ENCODE assay signal across 1 cellular context in the genomic region with DNA sequence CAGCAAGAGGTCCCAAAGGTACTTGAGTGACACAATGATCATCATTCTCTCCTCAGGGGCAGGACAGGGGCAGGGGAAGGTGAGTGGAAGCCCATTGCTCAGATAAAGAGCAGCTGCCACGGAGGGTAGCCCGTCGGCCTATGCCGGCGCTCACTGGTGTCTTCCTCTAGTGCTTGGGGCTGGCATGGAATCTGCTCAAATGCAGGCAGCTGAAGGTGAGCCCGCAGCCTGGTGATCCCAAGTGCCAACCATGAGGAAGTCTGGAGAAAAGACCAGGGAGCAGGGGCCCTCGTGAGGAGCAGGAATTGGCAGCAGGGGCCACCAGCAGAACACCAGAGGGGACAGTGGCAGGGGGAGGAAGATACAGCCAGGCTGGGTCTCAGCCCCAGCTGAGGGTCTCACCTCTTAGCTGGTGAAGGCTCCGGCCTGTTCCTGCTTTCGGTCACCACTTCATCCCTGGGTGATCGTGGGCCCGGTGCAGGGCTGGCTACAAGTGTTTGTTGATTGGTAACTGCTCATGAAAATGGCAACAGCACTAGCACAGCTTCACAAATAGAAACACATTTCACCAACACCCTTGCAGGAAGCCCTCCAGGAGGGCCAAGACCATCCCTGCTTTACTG.
TF ChIP-seq lines count a peak whose summit lies in the region.

No MANE protein-coding gene starts in this region.

TF ChIP-seq in GM12878, 131 proteins besides CTCF, POLR2A, EP300 and RAD21:
- TF ChIP-seq RUNX3 (IDR thresholded peaks at IDR 0.05; ENCODE audit: low read length) (no peak), MTA2 (IDR thresholded peaks at IDR 0.05; ENCODE audit: low read depth) (no peak), CREM (IDR thresholded peaks at IDR 0.05; ENCODE audit: low read depth) (no peak), RBBP5 (conservative IDR thresholded peaks at IDR 0.05) (no peak), SMC3 (IDR thresholded peaks at IDR 0.05; ENCODE audit: borderline replicate concordance, low read length) (no peak), CHD4 (IDR thresholded peaks at IDR 0.05) (no peak)
- TF ChIP-seq, protein P1, sequence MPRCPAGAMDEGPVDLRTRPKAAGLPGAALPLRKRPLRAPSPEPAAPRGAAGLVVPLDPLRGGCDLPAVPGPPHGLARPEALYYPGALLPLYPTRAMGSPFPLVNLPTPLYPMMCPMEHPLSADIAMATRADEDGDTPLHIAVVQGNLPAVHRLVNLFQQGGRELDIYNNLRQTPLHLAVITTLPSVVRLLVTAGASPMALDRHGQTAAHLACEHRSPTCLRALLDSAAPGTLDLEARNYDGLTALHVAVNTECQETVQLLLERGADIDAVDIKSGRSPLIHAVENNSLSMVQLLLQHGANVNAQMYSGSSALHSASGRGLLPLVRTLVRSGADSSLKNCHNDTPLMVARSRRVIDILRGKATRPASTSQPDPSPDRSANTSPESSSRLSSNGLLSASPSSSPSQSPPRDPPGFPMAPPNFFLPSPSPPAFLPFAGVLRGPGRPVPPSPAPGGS (IDR thresholded peaks at IDR 0.05; ENCODE audit: borderline replicate concordance, insufficient read depth, low read depth, low read length, poor library complexity, severe bottlenecking), result no peak
- TF ChIP-seq, protein P2, sequence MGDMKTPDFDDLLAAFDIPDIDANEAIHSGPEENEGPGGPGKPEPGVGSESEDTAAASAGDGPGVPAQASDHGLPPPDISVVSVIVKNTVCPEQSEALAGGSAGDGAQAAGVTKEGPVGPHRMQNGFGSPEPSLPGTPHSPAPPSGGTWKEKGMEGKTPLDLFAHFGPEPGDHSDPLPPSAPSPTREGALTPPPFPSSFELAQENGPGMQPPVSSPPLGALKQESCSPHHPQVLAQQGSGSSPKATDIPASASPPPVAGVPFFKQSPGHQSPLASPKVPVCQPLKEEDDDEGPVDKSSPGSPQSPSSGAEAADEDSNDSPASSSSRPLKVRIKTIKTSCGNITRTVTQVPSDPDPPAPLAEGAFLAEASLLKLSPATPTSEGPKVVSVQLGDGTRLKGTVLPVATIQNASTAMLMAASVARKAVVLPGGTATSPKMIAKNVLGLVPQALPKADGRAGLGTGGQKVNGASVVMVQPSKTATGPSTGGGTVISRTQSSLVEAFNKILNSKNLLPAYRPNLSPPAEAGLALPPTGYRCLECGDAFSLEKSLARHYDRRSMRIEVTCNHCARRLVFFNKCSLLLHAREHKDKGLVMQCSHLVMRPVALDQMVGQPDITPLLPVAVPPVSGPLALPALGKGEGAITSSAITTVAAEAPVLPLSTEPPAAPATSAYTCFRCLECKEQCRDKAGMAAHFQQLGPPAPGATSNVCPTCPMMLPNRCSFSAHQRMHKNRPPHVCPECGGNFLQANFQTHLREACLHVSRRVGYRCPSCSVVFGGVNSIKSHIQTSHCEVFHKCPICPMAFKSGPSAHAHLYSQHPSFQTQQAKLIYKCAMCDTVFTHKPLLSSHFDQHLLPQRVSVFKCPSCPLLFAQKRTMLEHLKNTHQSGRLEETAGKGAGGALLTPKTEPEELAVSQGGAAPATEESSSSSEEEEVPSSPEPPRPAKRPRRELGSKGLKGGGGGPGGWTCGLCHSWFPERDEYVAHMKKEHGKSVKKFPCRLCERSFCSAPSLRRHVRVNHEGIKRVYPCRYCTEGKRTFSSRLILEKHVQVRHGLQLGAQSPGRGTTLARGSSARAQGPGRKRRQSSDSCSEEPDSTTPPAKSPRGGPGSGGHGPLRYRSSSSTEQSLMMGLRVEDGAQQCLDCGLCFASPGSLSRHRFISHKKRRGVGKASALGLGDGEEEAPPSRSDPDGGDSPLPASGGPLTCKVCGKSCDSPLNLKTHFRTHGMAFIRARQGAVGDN (IDR thresholded peaks at IDR 0.05), result no peak
- TF ChIP-seq, protein P3, sequence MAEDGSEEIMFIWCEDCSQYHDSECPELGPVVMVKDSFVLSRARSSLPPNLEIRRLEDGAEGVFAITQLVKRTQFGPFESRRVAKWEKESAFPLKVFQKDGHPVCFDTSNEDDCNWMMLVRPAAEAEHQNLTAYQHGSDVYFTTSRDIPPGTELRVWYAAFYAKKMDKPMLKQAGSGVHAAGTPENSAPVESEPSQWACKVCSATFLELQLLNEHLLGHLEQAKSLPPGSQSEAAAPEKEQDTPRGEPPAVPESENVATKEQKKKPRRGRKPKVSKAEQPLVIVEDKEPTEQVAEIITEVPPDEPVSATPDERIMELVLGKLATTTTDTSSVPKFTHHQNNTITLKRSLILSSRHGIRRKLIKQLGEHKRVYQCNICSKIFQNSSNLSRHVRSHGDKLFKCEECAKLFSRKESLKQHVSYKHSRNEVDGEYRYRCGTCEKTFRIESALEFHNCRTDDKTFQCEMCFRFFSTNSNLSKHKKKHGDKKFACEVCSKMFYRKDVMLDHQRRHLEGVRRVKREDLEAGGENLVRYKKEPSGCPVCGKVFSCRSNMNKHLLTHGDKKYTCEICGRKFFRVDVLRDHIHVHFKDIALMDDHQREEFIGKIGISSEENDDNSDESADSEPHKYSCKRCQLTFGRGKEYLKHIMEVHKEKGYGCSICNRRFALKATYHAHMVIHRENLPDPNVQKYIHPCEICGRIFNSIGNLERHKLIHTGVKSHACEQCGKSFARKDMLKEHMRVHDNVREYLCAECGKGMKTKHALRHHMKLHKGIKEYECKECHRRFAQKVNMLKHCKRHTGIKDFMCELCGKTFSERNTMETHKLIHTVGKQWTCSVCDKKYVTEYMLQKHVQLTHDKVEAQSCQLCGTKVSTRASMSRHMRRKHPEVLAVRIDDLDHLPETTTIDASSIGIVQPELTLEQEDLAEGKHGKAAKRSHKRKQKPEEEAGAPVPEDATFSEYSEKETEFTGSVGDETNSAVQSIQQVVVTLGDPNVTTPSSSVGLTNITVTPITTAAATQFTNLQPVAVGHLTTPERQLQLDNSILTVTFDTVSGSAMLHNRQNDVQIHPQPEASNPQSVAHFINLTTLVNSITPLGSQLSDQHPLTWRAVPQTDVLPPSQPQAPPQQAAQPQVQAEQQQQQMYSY (CRISPR knock-in tag; IDR thresholded peaks at IDR 0.05), result no peak
- TF ChIP-seq, protein P4, sequence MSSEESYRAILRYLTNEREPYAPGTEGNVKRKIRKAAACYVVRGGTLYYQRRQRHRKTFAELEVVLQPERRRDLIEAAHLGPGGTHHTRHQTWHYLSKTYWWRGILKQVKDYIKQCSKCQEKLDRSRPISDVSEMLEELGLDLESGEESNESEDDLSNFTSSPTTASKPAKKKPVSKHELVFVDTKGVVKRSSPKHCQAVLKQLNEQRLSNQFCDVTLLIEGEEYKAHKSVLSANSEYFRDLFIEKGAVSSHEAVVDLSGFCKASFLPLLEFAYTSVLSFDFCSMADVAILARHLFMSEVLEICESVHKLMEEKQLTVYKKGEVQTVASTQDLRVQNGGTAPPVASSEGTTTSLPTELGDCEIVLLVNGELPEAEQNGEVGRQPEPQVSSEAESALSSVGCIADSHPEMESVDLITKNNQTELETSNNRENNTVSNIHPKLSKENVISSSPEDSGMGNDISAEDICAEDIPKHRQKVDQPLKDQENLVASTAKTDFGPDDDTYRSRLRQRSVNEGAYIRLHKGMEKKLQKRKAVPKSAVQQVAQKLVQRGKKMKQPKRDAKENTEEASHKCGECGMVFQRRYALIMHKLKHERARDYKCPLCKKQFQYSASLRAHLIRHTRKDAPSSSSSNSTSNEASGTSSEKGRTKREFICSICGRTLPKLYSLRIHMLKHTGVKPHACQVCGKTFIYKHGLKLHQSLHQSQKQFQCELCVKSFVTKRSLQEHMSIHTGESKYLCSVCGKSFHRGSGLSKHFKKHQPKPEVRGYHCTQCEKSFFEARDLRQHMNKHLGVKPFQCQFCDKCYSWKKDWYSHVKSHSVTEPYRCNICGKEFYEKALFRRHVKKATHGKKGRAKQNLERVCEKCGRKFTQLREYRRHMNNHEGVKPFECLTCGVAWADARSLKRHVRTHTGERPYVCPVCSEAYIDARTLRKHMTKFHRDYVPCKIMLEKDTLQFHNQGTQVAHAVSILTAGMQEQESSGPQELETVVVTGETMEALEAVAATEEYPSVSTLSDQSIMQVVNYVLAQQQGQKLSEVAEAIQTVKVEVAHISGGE (CRISPR knock-in tag; IDR thresholded peaks at IDR 0.05), result no peak
